ENCODE assay signal across 3 cellular contexts in the genomic region with DNA sequence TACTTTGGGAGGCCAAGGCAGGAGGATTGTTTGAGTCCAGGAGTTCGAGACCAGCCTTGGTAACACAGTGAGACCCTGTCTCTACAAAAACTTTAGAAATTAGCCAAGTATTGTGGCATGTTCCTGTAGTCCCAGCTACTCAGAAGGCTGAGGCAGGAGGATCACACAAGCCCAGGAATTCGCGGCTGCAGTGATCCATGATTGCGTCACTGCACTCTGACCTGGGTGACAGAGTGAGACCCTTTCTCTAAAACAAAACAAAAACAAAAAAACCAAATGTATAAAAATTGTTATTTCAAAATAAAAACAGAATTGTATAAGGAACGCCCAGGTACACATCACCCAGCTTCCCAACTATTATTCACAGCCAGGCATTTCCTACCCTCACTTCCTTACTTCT.
TF ChIP-seq lines count a peak whose summit lies in the region.

No MANE protein-coding gene starts in this region.

TF ChIP-seq in IMR-90, 13 proteins besides CTCF, POLR2A, EP300 and RAD21:
- TF ChIP-seq MXI1 (IDR thresholded peaks at IDR 0.05; ENCODE audit: borderline replicate concordance, low read depth, low read length) = no peak
- peak; percentile 59 for TF ChIP-seq CEBPB (IDR thresholded peaks at IDR 0.05; ENCODE audit: low read depth, low read length)

TF ChIP-seq in K562, 482 proteins besides CTCF, POLR2A, EP300 and RAD21:
- TF ChIP-seq ZNF133 (CRISPR knock-in tag; IDR thresholded peaks at IDR 0.05) = no peak
- TF ChIP-seq BRD4 (IDR thresholded peaks at IDR 0.05) = no peak
- no peak for TF ChIP-seq CEBPG (CRISPR knock-in tag; IDR thresholded peaks at IDR 0.05)
- TF ChIP-seq CEBPG (tag; conservative IDR thresholded peaks at IDR 0.05 in 1 of 2, IDR thresholded peaks at IDR 0.05 in 1 of 2) = peak; percentile 43 to 52; a peak in 2 of 4 replicates
- TF ChIP-seq CEBPB (tag; IDR thresholded peaks at IDR 0.05) = peak; percentile 70
- TF ChIP-seq, protein P1, sequence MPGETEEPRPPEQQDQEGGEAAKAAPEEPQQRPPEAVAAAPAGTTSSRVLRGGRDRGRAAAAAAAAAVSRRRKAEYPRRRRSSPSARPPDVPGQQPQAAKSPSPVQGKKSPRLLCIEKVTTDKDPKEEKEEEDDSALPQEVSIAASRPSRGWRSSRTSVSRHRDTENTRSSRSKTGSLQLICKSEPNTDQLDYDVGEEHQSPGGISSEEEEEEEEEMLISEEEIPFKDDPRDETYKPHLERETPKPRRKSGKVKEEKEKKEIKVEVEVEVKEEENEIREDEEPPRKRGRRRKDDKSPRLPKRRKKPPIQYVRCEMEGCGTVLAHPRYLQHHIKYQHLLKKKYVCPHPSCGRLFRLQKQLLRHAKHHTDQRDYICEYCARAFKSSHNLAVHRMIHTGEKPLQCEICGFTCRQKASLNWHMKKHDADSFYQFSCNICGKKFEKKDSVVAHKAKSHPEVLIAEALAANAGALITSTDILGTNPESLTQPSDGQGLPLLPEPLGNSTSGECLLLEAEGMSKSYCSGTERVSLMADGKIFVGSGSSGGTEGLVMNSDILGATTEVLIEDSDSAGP (CRISPR knock-in tag; IDR thresholded peaks at IDR 0.05) = no peak
- no peak for TF ChIP-seq NUFIP1 (IDR thresholded peaks at IDR 0.05; ENCODE audit: partially characterized antibody)
- TF ChIP-seq, protein P2, sequence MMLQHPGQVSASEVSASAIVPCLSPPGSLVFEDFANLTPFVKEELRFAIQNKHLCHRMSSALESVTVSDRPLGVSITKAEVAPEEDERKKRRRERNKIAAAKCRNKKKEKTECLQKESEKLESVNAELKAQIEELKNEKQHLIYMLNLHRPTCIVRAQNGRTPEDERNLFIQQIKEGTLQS (IDR thresholded peaks at IDR 0.05) = 0 out of 2 replicates have a peak, but pooled peaks have one; percentile 39
- TF ChIP-seq, protein P2 (CRISPR knock-in tag; conservative IDR thresholded peaks at IDR 0.05) = no peak
- TF ChIP-seq LARP7 (IDR thresholded peaks at IDR 0.05) = no peak

TF ChIP-seq in liver, 16 proteins besides CTCF, POLR2A, EP300 and RAD21:
- TF ChIP-seq RXRA (IDR thresholded peaks at IDR 0.05) (no peak), HNF4A (conservative IDR thresholded peaks at IDR 0.05) (peak; percentile 14 to 25)
TF ChIP-seq in liver: peak in this region for 1.
